In genomic region chr17:19062009-19062717, GRCh38 we compare ENCODE assay signal across 8 cellular contexts. TPM values are rescaled to one million over a fixed set of nuclear protein-coding genes. Genes with fewer than 3 reads are reported as not detected.
DNase-seq lines count a peak whose midpoint lies in the region; ATAC-seq, FAIRE-seq and TF ChIP-seq lines count a peak whose summit lies in the region.
"Not testable (repeated sequence)": the region's sequence is repeated elsewhere in the genome, so short reads cannot be mapped to it uniquely, and the experiment has no call there.

No MANE protein-coding gene starts in this region.

- not testable (repeated sequence) for H3K4me1 Mint-ChIP-seq in Calu3 (ENCODE audit: low read depth, unreplicated experiment); activated CD8-positive, alpha-beta memory T cell treated with anti-CD3 and anti-CD28 coated beads, Interleukin-2, amount 10 ng/mL, durations not matched to agents 7 days and 5 days; central memory CD8-positive, alpha-beta T cell

- BruUV-seq in Calu3 (replicated peaks; lab: Mats Ljungman, UMichigan) (TSS peak; percentile 100), IMR-90 (replicated peaks; lab: Mats Ljungman, UMichigan) (TSS peak; percentile 100), HepG2 (replicated peaks; lab: Mats Ljungman, UMichigan) (TSS peak; percentile 100)

- CTCF ChIA-PET in Calu3 (lab: Charles Lee); IMR-90 (lab: Yijun Ruan, JAX); activated CD8-positive, alpha-beta memory T cell treated with anti-CD3 and anti-CD28 coated beads, Interleukin-2, amount 10 ng/mL, durations not matched to agents 7 days and 5 days (lab: Charles Lee); HepG2 (lab: Yijun Ruan, JAX; ENCODE audit: low intra/inter-chr PET ratio, low total read pairs): not testable (repeated sequence)

- in situ Hi-C loops in IMR-90 (cut with MboI; ENCODE audit: low sequenced_read_pairs); HepG2 (cut with HindIII; ENCODE audit: extremely low pct_ligation_motif_present, low pct_unique_long_range_greater_than_20kb): not testable (repeated sequence)

- H2BK15ac ChIP-seq in IMR-90 (ENCODE audit: low read depth, low read length), result not testable (repeated sequence)

- H3K18ac ChIP-seq in IMR-90 (ENCODE audit: low read depth, low read length), result not testable (repeated sequence)

- dilution Hi-C loops in IMR-90 (cut with HindIII; ENCODE audit: low sequenced_read_pairs, unreplicated experiment), result not testable (repeated sequence)

- H3K36me3 ChIP-seq in IMR-90 (ENCODE audit: control insufficient read depth, insufficient read depth, low read length); HepG2 (replicated peaks in 1 of 2; ENCODE audit: control insufficient read depth in 1 of 2, insufficient read depth in 2 of 2, low read length in 2 of 2): not testable (repeated sequence)

- H3K56ac ChIP-seq in IMR-90 (ENCODE audit: extremely low read depth, insufficient read depth, low read length), result not testable (repeated sequence)

- not testable (repeated sequence) for H3K9me1 ChIP-seq in IMR-90 (ENCODE audit: insufficient read depth, low read length)

- not testable (repeated sequence) for H4K5ac ChIP-seq in IMR-90 (ENCODE audit: low read depth, low read length)

- H3K27ac ChIP-seq in IMR-90 (ENCODE audit: insufficient read depth, low read length); HepG2 (ENCODE audit: extremely low read length, insufficient read depth, low read length): not testable (repeated sequence)

- not testable (repeated sequence) for H3K36me3 Mint-ChIP-seq in Calu3 (ENCODE audit: insufficient read depth, unreplicated experiment); activated CD8-positive, alpha-beta memory T cell treated with anti-CD3 and anti-CD28 coated beads, Interleukin-2, amount 10 ng/mL, durations not matched to agents 7 days and 5 days; central memory CD8-positive, alpha-beta T cell (ENCODE audit: insufficient read depth)

- H3K79me1 ChIP-seq in IMR-90 (ENCODE audit: low read depth in 1 of 2, low read length in 2 of 2), result not testable (repeated sequence)

- TF ChIP-seq CTCF in Calu3 (IDR thresholded peaks at IDR 0.05; ENCODE audit: unreplicated experiment); IMR-90 (conservative IDR thresholded peaks at IDR 0.05; ENCODE audit: low read depth, low read length); HepG2 (CRISPR knock-in tag; IDR thresholded peaks at IDR 0.05): not testable (repeated sequence)

- not testable (repeated sequence) for H2AK5ac ChIP-seq in IMR-90 (ENCODE audit: low read depth, low read length)

- DNase-seq in Calu3, result peak; percentile 53
- not testable (repeated sequence) for DNase-seq in IMR-90; HepG2 (ENCODE audit: low spot score)
- peak; percentile 81 for DNase-seq in activated CD8-positive, alpha-beta memory T cell treated with anti-CD3 and anti-CD28 coated beads, Interleukin-2, amount 10 ng/mL, durations not matched to agents 7 days and 5 days
- DNase-seq in central memory CD8-positive, alpha-beta T cell (ENCODE audit: low spot score in 2 of 2), result peak in 1 of 2 donors; percentile 86
- DNase-seq in stimulated activated CD8-positive, alpha-beta memory T cell treated with anti-CD3 and anti-CD28 coated beads, Interleukin-4, amount 100 ng/mL, for 24 hours (ENCODE audit: low read depth), result peak; percentile 83

- H3K14ac ChIP-seq in IMR-90 (replicated peaks; ENCODE audit: low read depth, low read length), result not testable (repeated sequence)

- not testable (repeated sequence) for H4K8ac ChIP-seq in IMR-90 (ENCODE audit: low read depth in 2 of 2, low read length in 2 of 2)

- not testable (repeated sequence) for H4K20me1 ChIP-seq in IMR-90 (ENCODE audit: insufficient read depth, low read length); HepG2 (ENCODE audit: insufficient read depth, low read length)

- not testable (repeated sequence) for H2AFZ ChIP-seq in IMR-90 (replicated peaks; ENCODE audit: low read length, poor library complexity); HepG2 (ENCODE audit: low read length)

- TF ChIP-seq POLR2A in IMR-90 (IDR thresholded peaks at IDR 0.05; ENCODE audit: low read depth, low read length) (0 out of 2 replicates have a peak, but pooled peaks have one; percentile 32), HepG2 (IDR thresholded peaks at IDR 0.05; ENCODE audit: insufficient read depth in 1 of 2, low read depth in 2 of 2, low read length in 2 of 2) (0 out of 4 replicates have a peak, but pooled peaks of 1 of the 2 experiments have one; percentile 36)

- not testable (repeated sequence) for H2BK120ac ChIP-seq in IMR-90 (ENCODE audit: low read depth, low read length)

- H3K4me2 ChIP-seq in IMR-90 (ENCODE audit: low read depth, low read length); HepG2 (ENCODE audit: low read depth, low read length): not testable (repeated sequence)

- H3K27ac Mint-ChIP-seq in Calu3 (ENCODE audit: unreplicated experiment); activated CD8-positive, alpha-beta memory T cell treated with anti-CD3 and anti-CD28 coated beads, Interleukin-2, amount 10 ng/mL, durations not matched to agents 7 days and 5 days; central memory CD8-positive, alpha-beta T cell (ENCODE audit: low read depth): not testable (repeated sequence)

- H3K4me3 ChIP-seq in IMR-90 (ENCODE audit: insufficient read depth, low read depth, low read length); HepG2 (replicated peaks in 1 of 3; ENCODE audit: insufficient read depth in 1 of 3, low read depth in 2 of 3, low read length in 3 of 3): not testable (repeated sequence)

- not testable (repeated sequence) for H3K9me3 Mint-ChIP-seq in Calu3 (ENCODE audit: low read depth, unreplicated experiment); activated CD8-positive, alpha-beta memory T cell treated with anti-CD3 and anti-CD28 coated beads, Interleukin-2, amount 10 ng/mL, durations not matched to agents 7 days and 5 days (ENCODE audit: low read depth); central memory CD8-positive, alpha-beta T cell

- H3K9ac ChIP-seq in IMR-90 (ENCODE audit: low read depth, low read length); HepG2 (ENCODE audit: insufficient read depth, low read depth, low read length): not testable (repeated sequence)

- POLR2A ChIA-PET in IMR-90 (lab: Charles Lee; ENCODE audit: unreplicated experiment); HepG2 (lab: Yijun Ruan, JAX): not testable (repeated sequence)

- not testable (repeated sequence) for H3K27me3 ChIP-seq in IMR-90 (ENCODE audit: control insufficient read depth, insufficient read depth, low read length); HepG2 (ENCODE audit: control insufficient read depth in 1 of 2, insufficient read depth in 2 of 2, low read length in 2 of 2)

- not testable (repeated sequence) for H3K4me3 Mint-ChIP-seq in Calu3 (ENCODE audit: low read depth, unreplicated experiment); activated CD8-positive, alpha-beta memory T cell treated with anti-CD3 and anti-CD28 coated beads, Interleukin-2, amount 10 ng/mL, durations not matched to agents 7 days and 5 days; central memory CD8-positive, alpha-beta T cell

- H3K23ac ChIP-seq in IMR-90 (ENCODE audit: low read depth, low read length), result not testable (repeated sequence)

- WGBS in IMR-90 (ENCODE audit: extremely low coverage in 2 of 2, insufficient read length in 1 of 2), 2 experiments, result no CpG with 5 or more reads among the region's 51 CpGs
- 1% methylated on average over 31 of the region's 51 CpGs for WGBS in HepG2 (ENCODE audit: low lambda C conversion rate)

- H3K9me3 ChIP-seq in IMR-90 (ENCODE audit: control insufficient read depth, insufficient read depth, low read length); HepG2 (ENCODE audit: low read length): not testable (repeated sequence)

- not testable (repeated sequence) for H2BK20ac ChIP-seq in IMR-90 (ENCODE audit: low read depth, low read length)

- not testable (repeated sequence) for TF ChIP-seq RAD21 in IMR-90 (IDR thresholded peaks at IDR 0.05; ENCODE audit: low read length); HepG2 (CRISPR knock-in tag; IDR thresholded peaks at IDR 0.05)

- not testable (repeated sequence) for TF ChIP-seq EP300 in HepG2 (IDR thresholded peaks at IDR 0.05; ENCODE audit: low read depth in 2 of 2, low read length in 2 of 2); HepG2 (CRISPR knock-in tag; IDR thresholded peaks at IDR 0.05; ENCODE audit: borderline replicate concordance)

- ATAC-seq in GM19452 (IDR thresholded peaks at IDR 0.05; ENCODE audit: unreplicated experiment), result peak; percentile 68
- peak; percentile 26 for ATAC-seq in HG02759 (IDR thresholded peaks at IDR 0.05; ENCODE audit: unreplicated experiment)
- peak; percentile 54 for ATAC-seq in IMR-90 (ENCODE audit: low read depth)
- ATAC-seq in activated CD8-positive, alpha-beta memory T cell treated with anti-CD3 and anti-CD28 coated beads, Interleukin-2, amount 10 ng/mL, durations not matched to agents 7 days and 5 days, result peak; percentile 52
- ATAC-seq in central memory CD8-positive, alpha-beta T cell (replicated peaks; ENCODE audit: extremely low read depth, poor library complexity, severe bottlenecking), result peak; percentile 59
- ATAC-seq in HepG2, result peak; percentile 85

- intact Hi-C loops in Calu3 (cut with micrococcal nuclease; ENCODE audit: unreplicated experiment); IMR-90 (cut with micrococcal nuclease); HepG2 (cut with micrococcal nuclease; ENCODE audit: unreplicated experiment): not testable (repeated sequence)

- H3K4me1 ChIP-seq in IMR-90 (ENCODE audit: control insufficient read depth, insufficient read depth, low read length); HepG2 (ENCODE audit: insufficient read depth, low read length): not testable (repeated sequence)

- H2BK5ac ChIP-seq in IMR-90 (ENCODE audit: low read depth, low read length, poor library complexity, severe bottlenecking), result not testable (repeated sequence)

- H2AK9ac ChIP-seq in IMR-90 (replicated peaks; ENCODE audit: low read depth, low read length, poor library complexity), result not testable (repeated sequence)

- not testable (repeated sequence) for H3K27me3 Mint-ChIP-seq in Calu3 (ENCODE audit: unreplicated experiment); activated CD8-positive, alpha-beta memory T cell treated with anti-CD3 and anti-CD28 coated beads, Interleukin-2, amount 10 ng/mL, durations not matched to agents 7 days and 5 days; central memory CD8-positive, alpha-beta T cell

- H4K91ac ChIP-seq in IMR-90 (ENCODE audit: insufficient read depth, low read depth, low read length), result not testable (repeated sequence)

- H3K4ac ChIP-seq in IMR-90 (ENCODE audit: low read depth, low read length), result not testable (repeated sequence)

- not testable (repeated sequence) for H3K79me2 ChIP-seq in HepG2 (ENCODE audit: insufficient read depth, low read length)

- FAIRE-seq in HepG2 (lab: Jason Lieb, UNC), result not testable (repeated sequence)

RNA-seq across cellular contexts. Expression of gene GRAP, which starts 15.4 kb away (rescaled TPM):
- total RNA-seq in Calu3 (2022) (not detected in 2 replicates), IMR-90 (2012; rRNA removed) (under 0.01 TPM in 1 of 2 replicates, not detected in the other), HepG2 (2016; rRNA removed; fragmentation: Illumina TruSeq; extraction: Trizol) (0.77 and 0.90 TPM in 2 replicates)
- polyA plus RNA-seq in IMR-90 (2012; rRNA removed) (0.13 and 0.14 TPM in 2 replicates), HepG2 (2011; rRNA removed) (1.6 and 1.7 TPM in 2 replicates)
- polyA plus RNA-seq in IMR-90 (2012; cell fraction: cytosol; rRNA removed), result 0.05 TPM in 1 of 2 replicates, not detected in the other
- polyA plus RNA-seq in IMR-90 (2012; cell fraction: nucleus; rRNA removed; ENCODE audit: low replicate concordance), result 0.14 and 0.22 TPM in 2 replicates
- 10 to 100 TPM in 1 of 2 experiments, 1 to 10 TPM in 1; 9.7 to 10.4 TPM for total RNA-seq in activated CD8-positive, alpha-beta memory T cell treated with anti-CD3 and anti-CD28 coated beads, Interleukin-2, amount 10 ng/mL, durations not matched to agents 7 days and 5 days
- 0.10 and 0.35 TPM in 2 replicates for total RNA-seq in HepG2 (2016; cell fraction: cytosol; rRNA removed; fragmentation: Illumina TruSeq; extraction: Trizol; ENCODE audit: low read depth)
- total RNA-seq in HepG2 (2016; cell fraction: insoluble cytoplasmic fraction; rRNA removed; fragmentation: Illumina TruSeq; extraction: Trizol), result 0.76 and 1.1 TPM in 2 replicates
- total RNA-seq in HepG2 (2016; cell fraction: membrane; rRNA removed; fragmentation: Illumina TruSeq; extraction: Trizol), result 0.31 and 0.69 TPM in 2 replicates
- 0.31 and 0.60 TPM in 2 replicates for total RNA-seq in HepG2 (2016; cell fraction: nucleus; rRNA removed; fragmentation: Illumina TruSeq; extraction: Trizol)
- polyA plus RNA-seq in HepG2 (2011; cell fraction: cytosol; rRNA removed), result 0.79 and 2.2 TPM in 2 replicates
- 1.8 and 2.6 TPM in 2 replicates for polyA plus RNA-seq in HepG2 (2011; cell fraction: nucleus; rRNA removed)
- 0.37 and 0.85 TPM in 2 replicates for polyA plus RNA-seq in HepG2 (2012)
- 0.12 and 0.14 TPM in 2 replicates for polyA plus RNA-seq in HepG2 (2016; cell fraction: cytosol; fragmentation: Illumina TruSeq; extraction: Trizol; ENCODE audit: low read depth)
- polyA plus RNA-seq in HepG2 (2016; cell fraction: insoluble cytoplasmic fraction; fragmentation: Illumina TruSeq; extraction: Trizol; ENCODE audit: low read depth), result 0.44 and 0.88 TPM in 2 replicates
- polyA plus RNA-seq in HepG2 (2016; cell fraction: membrane; fragmentation: Illumina TruSeq; extraction: Trizol; ENCODE audit: low read depth), result 0.29 and 0.35 TPM in 2 replicates
- 1.00 and 1.2 TPM in 2 replicates for polyA plus RNA-seq in HepG2 (2016; cell fraction: nucleus; fragmentation: Illumina TruSeq; extraction: Trizol; ENCODE audit: insufficient read depth, low read depth)
- polyA minus RNA-seq in HepG2 (2011; rRNA and poly(A)+ RNA removed; ENCODE audit: low replicate concordance), result 0.16 and 2.7 TPM in 2 replicates
- polyA minus RNA-seq in HepG2 (2011; cell fraction: cytosol; rRNA and poly(A)+ RNA removed), result 0.49 and 0.79 TPM in 2 replicates
- polyA minus RNA-seq in HepG2 (2011; cell fraction: nucleus; rRNA and poly(A)+ RNA removed), result 0.75 and 0.90 TPM in 2 replicates

RNA-seq across cellular contexts. Expression of gene FAM83G, which starts 57.6 kb away (rescaled TPM):
- 21.2 and 21.5 TPM in 2 replicates for total RNA-seq in Calu3 (2022)
- 9.5 and 10.3 TPM in 2 replicates for total RNA-seq in IMR-90 (2012; rRNA removed)
- 12.6 and 14.1 TPM in 2 replicates for polyA plus RNA-seq in IMR-90 (2012; rRNA removed)
- 7.5 and 10.0 TPM in 2 replicates for polyA plus RNA-seq in IMR-90 (2012; cell fraction: cytosol; rRNA removed)
- polyA plus RNA-seq in IMR-90 (2012; cell fraction: nucleus; rRNA removed; ENCODE audit: low replicate concordance), result 16.3 and 36.3 TPM in 2 replicates
- total RNA-seq in activated CD8-positive, alpha-beta memory T cell treated with anti-CD3 and anti-CD28 coated beads, Interleukin-2, amount 10 ng/mL, durations not matched to agents 7 days and 5 days, result 1 to 10 TPM; 4.7 to 4.8 TPM
- 14.0 and 18.6 TPM in 2 replicates for total RNA-seq in HepG2 (2016; rRNA removed; fragmentation: Illumina TruSeq; extraction: Trizol)
- total RNA-seq in HepG2 (2016; cell fraction: cytosol; rRNA removed; fragmentation: Illumina TruSeq; extraction: Trizol; ENCODE audit: low read depth), result 3.1 and 3.2 TPM in 2 replicates
- 11.3 and 19.1 TPM in 2 replicates for total RNA-seq in HepG2 (2016; cell fraction: insoluble cytoplasmic fraction; rRNA removed; fragmentation: Illumina TruSeq; extraction: Trizol)
- total RNA-seq in HepG2 (2016; cell fraction: membrane; rRNA removed; fragmentation: Illumina TruSeq; extraction: Trizol), result 8.0 and 8.1 TPM in 2 replicates
- total RNA-seq in HepG2 (2016; cell fraction: nucleus; rRNA removed; fragmentation: Illumina TruSeq; extraction: Trizol), result 19.9 and 21.9 TPM in 2 replicates
- 13.7 and 21.2 TPM in 2 replicates for polyA plus RNA-seq in HepG2 (2011; rRNA removed)
- 9.8 and 12.5 TPM in 2 replicates for polyA plus RNA-seq in HepG2 (2011; cell fraction: cytosol; rRNA removed)
- polyA plus RNA-seq in HepG2 (2011; cell fraction: nucleus; rRNA removed), result 62.7 and 63.6 TPM in 2 replicates
- polyA plus RNA-seq in HepG2 (2012), result 9.6 and 14.4 TPM in 2 replicates
- polyA plus RNA-seq in HepG2 (2016; cell fraction: cytosol; fragmentation: Illumina TruSeq; extraction: Trizol; ENCODE audit: low read depth), result 1.4 and 1.5 TPM in 2 replicates
- polyA plus RNA-seq in HepG2 (2016; cell fraction: insoluble cytoplasmic fraction; fragmentation: Illumina TruSeq; extraction: Trizol; ENCODE audit: low read depth), result 10.4 and 12.3 TPM in 2 replicates
- polyA plus RNA-seq in HepG2 (2016; cell fraction: membrane; fragmentation: Illumina TruSeq; extraction: Trizol; ENCODE audit: low read depth), result 4.1 and 4.4 TPM in 2 replicates
- polyA plus RNA-seq in HepG2 (2016; cell fraction: nucleus; fragmentation: Illumina TruSeq; extraction: Trizol; ENCODE audit: insufficient read depth, low read depth), result 43.0 and 45.0 TPM in 2 replicates
- polyA minus RNA-seq in HepG2 (2011; rRNA and poly(A)+ RNA removed; ENCODE audit: low replicate concordance), result 18.2 and 34.3 TPM in 2 replicates
- 14.7 and 14.9 TPM in 2 replicates for polyA minus RNA-seq in HepG2 (2011; cell fraction: cytosol; rRNA and poly(A)+ RNA removed)
- 24.2 and 25.2 TPM in 2 replicates for polyA minus RNA-seq in HepG2 (2011; cell fraction: nucleus; rRNA and poly(A)+ RNA removed)

Comparison
In these comparisons a context has a peak if more than half of its experiments do, and no peak if none do; other contexts are left out.
1. ATAC-seq: peak in every context shown above with its lines; median percentile 85 in HepG2; 68 in GM19452; 59 in central memory CD8-positive, alpha-beta T cell; 54 in IMR-90; 52 in activated CD8-positive, alpha-beta memory T cell treated with anti-CD3 and anti-CD28 coated beads, Interleukin-2, amount 10 ng/mL, durations not matched to agents 7 days and 5 days; 26 in HG02759.